In genomic region chr1:2133039-2133878, GRCh38 we compare ENCODE assay signal across 8 cellular contexts.
DNase-seq lines count a peak whose midpoint lies in the region; ATAC-seq and TF ChIP-seq lines count a peak whose summit lies in the region.

No MANE protein-coding gene starts in this region.

- H3K27me3 Mint-ChIP-seq in glutamatergic neuron (ENCODE audit: unreplicated experiment) = peaks cover 15% of the 10 kb centered on the region
- peaks cover 4% of the 10 kb centered on the region for H3K27me3 Mint-ChIP-seq in osteocyte (ENCODE audit: unreplicated experiment)

- no peaks in the 10 kb centered on the region for H3K9me3 ChIP-seq in testis

- H3K27ac Mint-ChIP-seq in activated naive CD4-positive, alpha-beta T cell treated with anti-CD3 and anti-CD28 coated beads, Interleukin-2, amount 50 U/mL, for 72 hours = peak overlapping the region; percentile 69 to 77
- H3K27ac Mint-ChIP-seq in glutamatergic neuron (ENCODE audit: unreplicated experiment) (peak overlapping the region; percentile 89), osteocyte (ENCODE audit: unreplicated experiment) (peak overlapping the region; percentile 89)

- peak overlapping the region; percentile 79 for H3K4me3 Mint-ChIP-seq in glutamatergic neuron (ENCODE audit: unreplicated experiment)
- H3K4me3 Mint-ChIP-seq in osteocyte (ENCODE audit: unreplicated experiment) = peak overlapping the region; percentile 72

- 6 to 8% methylated on average over 51 to 55 of the region's 63 CpGs for WGBS in testis, 2 donors

- H3K27me3 ChIP-seq in testis = no peaks in the 10 kb centered on the region

- DNase-seq in DMS153 (lab: John Stamatoyannopoulos, UW) (peak; percentile 98), KG1 (lab: John Stamatoyannopoulos, UW) (peak; percentile 67), glutamatergic neuron (peak; percentile 94), osteocyte (ENCODE audit: extremely low spot score, unreplicated experiment) (peak; percentile 98), testis (peak; percentile 98)
- peak; percentile 91 to 98 for DNase-seq in activated naive CD4-positive, alpha-beta T cell treated with anti-CD3 and anti-CD28 coated beads, Interleukin-2, amount 50 U/mL, for 72 hours (ENCODE audit: low spot score in 2 of 2)

- TF ChIP-seq POLR2A in testis (IDR thresholded peaks at IDR 0.05) = peak; percentile 5

- ATAC-seq in GM21737 (IDR thresholded peaks at IDR 0.05; ENCODE audit: unreplicated experiment) (peak; percentile 76), SK-N-SH treated with all-trans-retinoic acid at 6 μM for 48 hours (peak; percentile 93)
- ATAC-seq in activated naive CD4-positive, alpha-beta T cell treated with anti-CD3 and anti-CD28 coated beads, Interleukin-2, amount 50 U/mL, for 72 hours = peak; percentile 91 to 94

- H3K4me3 ChIP-seq in testis = peak overlapping the region; percentile 46 to 52

- H3K4me1 ChIP-seq in testis = peaks cover 30% of the 10 kb centered on the region

- peak overlapping the region; percentile 92 to 96 for H3K27ac ChIP-seq in testis

- intact Hi-C loops in testis (cut with DNase I; ENCODE audit: low total_unique reads) = no loop called here

- TF ChIP-seq CTCF in glutamatergic neuron (IDR thresholded peaks at IDR 0.05; ENCODE audit: partially characterized antibody, unreplicated experiment) = no peak
- no peak for TF ChIP-seq CTCF in osteocyte (IDR thresholded peaks at IDR 0.05)
- TF ChIP-seq CTCF in testis (IDR thresholded peaks at IDR 0.05) = no peak

- H3K36me3 Mint-ChIP-seq in activated naive CD4-positive, alpha-beta T cell treated with anti-CD3 and anti-CD28 coated beads, Interleukin-2, amount 50 U/mL, for 72 hours = no peaks in the 10 kb centered on the region
- no peaks in the 10 kb centered on the region for H3K36me3 Mint-ChIP-seq in glutamatergic neuron (ENCODE audit: unreplicated experiment)
- no peaks in the 10 kb centered on the region for H3K36me3 Mint-ChIP-seq in osteocyte (ENCODE audit: unreplicated experiment)

- H3K9me3 Mint-ChIP-seq in activated naive CD4-positive, alpha-beta T cell treated with anti-CD3 and anti-CD28 coated beads, Interleukin-2, amount 50 U/mL, for 72 hours = no peaks in the 10 kb centered on the region
- H3K9me3 Mint-ChIP-seq in glutamatergic neuron (ENCODE audit: unreplicated experiment) = peaks cover 3% of the 10 kb centered on the region
- H3K9me3 Mint-ChIP-seq in osteocyte (ENCODE audit: unreplicated experiment) = no peaks in the 10 kb centered on the region

- H3K36me3 ChIP-seq in testis (ENCODE audit: low read depth, missing control alignments) = no peaks in the 10 kb centered on the region

- H3K4me1 Mint-ChIP-seq in glutamatergic neuron (ENCODE audit: low read depth, unreplicated experiment) (peaks cover 19% of the 10 kb centered on the region), osteocyte (ENCODE audit: unreplicated experiment) (peaks cover 35% of the 10 kb centered on the region)

TF ChIP-seq in SK-N-SH treated with all-trans-retinoic acid at 6 μM for 48 hours, 23 proteins besides CTCF, POLR2A, EP300 and RAD21:
- no peak for TF ChIP-seq ESRRG (CRISPR knock-in tag; IDR thresholded peaks at IDR 0.05)
- TF ChIP-seq PPARA (CRISPR knock-in tag; IDR thresholded peaks at IDR 0.05; ENCODE audit: borderline replicate concordance) = no peak
- TF ChIP-seq ZC3H10 (CRISPR knock-in tag; IDR thresholded peaks at IDR 0.05) = no peak
- TF ChIP-seq ISL1 (CRISPR knock-in tag; IDR thresholded peaks at IDR 0.05) = no peak
- TF ChIP-seq ZNF70 (CRISPR knock-in tag; IDR thresholded peaks at IDR 0.05) = no peak

Comparison
In these comparisons a context has a peak if more than half of its experiments do, and no peak if none do; other contexts are left out.
1. Peak in every context shown above with its lines: DNase-seq, ATAC-seq, H3K4me3 ChIP-seq and H3K27ac ChIP-seq.